8 cellular contexts compared by ENCODE assay signal in genomic region chr5:273091-273490, GRCh38. TPM values are rescaled to one million over a fixed set of nuclear protein-coding genes. Genes with fewer than 3 reads are reported as not detected.
DNase-seq lines count a peak whose midpoint lies in the region; ATAC-seq, FAIRE-seq and TF ChIP-seq lines count a peak whose summit lies in the region.
"Not testable (repeated sequence)": the region's sequence is repeated elsewhere in the genome, so short reads cannot be mapped to it uniquely, and the experiment has no call there.

No MANE protein-coding gene starts in this region.

- H3K9me3 Mint-ChIP-seq in WTC11; activated naive CD4-positive, alpha-beta T cell treated with anti-CD3 and anti-CD28 coated beads, Interleukin-2, amount 50 U/mL, for 24 hours: not testable (repeated sequence)

- H3K27me3 Mint-ChIP-seq in WTC11 (ENCODE audit: low read depth); activated naive CD4-positive, alpha-beta T cell treated with anti-CD3 and anti-CD28 coated beads, Interleukin-2, amount 50 U/mL, for 24 hours: not testable (repeated sequence)

- peak overlapping the region; percentile 59 for H3K9ac ChIP-seq in Loucy (ENCODE audit: low read depth, low read length, poor library complexity, severe bottlenecking)
- H3K9ac ChIP-seq in duodenal mucosa (ENCODE audit: low read depth in 1 of 2, low read length in 2 of 2): not testable (repeated sequence)
- peak overlapping the region; percentile 22 for H3K9ac ChIP-seq in keratinocyte (ENCODE audit: control insufficient read depth, extremely low read depth, insufficient read depth, low read length)

- TF ChIP-seq CTCF in A673 (conservative IDR thresholded peaks at IDR 0.05; ENCODE audit: low read depth, low read length); DOHH2 (IDR thresholded peaks at IDR 0.05; ENCODE audit: low read depth, low read length, poor library complexity, severe bottlenecking); Loucy (conservative IDR thresholded peaks at IDR 0.05; ENCODE audit: low read length); WTC11 (IDR thresholded peaks at IDR 0.05); keratinocyte (optimal IDR thresholded peaks at IDR 0.05 in 1 of 3, IDR thresholded peaks at IDR 0.05 in 1 of 3, conservative IDR thresholded peaks at IDR 0.05 in 1 of 3; ENCODE audit: extremely low read depth in 1 of 3, insufficient read depth in 2 of 3, low read length in 3 of 3); osteoblast (IDR thresholded peaks at IDR 0.05; ENCODE audit: extremely low read depth, low read depth, low read length): not testable (repeated sequence)

- peaks cover 32% of the 10 kb centered on the region for H3K36me3 Mint-ChIP-seq in WTC11
- H3K36me3 Mint-ChIP-seq in activated naive CD4-positive, alpha-beta T cell treated with anti-CD3 and anti-CD28 coated beads, Interleukin-2, amount 50 U/mL, for 24 hours: not testable (repeated sequence)

- H3F3A ChIP-seq in DOHH2 (ENCODE audit: control insufficient read depth, insufficient read depth): peaks cover 18% of the 10 kb centered on the region
- H3F3A ChIP-seq in Loucy (ENCODE audit: low read depth): not testable (repeated sequence)

- not testable (repeated sequence) for DNase-seq in A673 (ENCODE audit: low spot score); WTC11 (ENCODE audit: low spot score); keratinocyte (ENCODE audit: low read depth, low spot score)
- peak; percentile 62 for DNase-seq in osteoblast (ENCODE audit: insufficient read length, low spot score, missing footprints)

- not testable (repeated sequence) for H3K4me1 ChIP-seq in A673 (ENCODE audit: insufficient read depth, low read length, poor library complexity, severe bottlenecking)
- H3K4me1 ChIP-seq in DOHH2 (ENCODE audit: control insufficient read depth, low read length): peaks cover 21% of the 10 kb centered on the region
- peaks cover 39% of the 10 kb centered on the region for H3K4me1 ChIP-seq in Loucy (ENCODE audit: insufficient read depth, low read length, poor library complexity, severe bottlenecking)
- H3K4me1 ChIP-seq in duodenal mucosa (ENCODE audit: control insufficient read depth in 1 of 2, insufficient read depth in 2 of 2, low read length in 2 of 2): peaks cover 0 to 13% of the 10 kb centered on the region in 2 donors
- H3K4me1 ChIP-seq in keratinocyte (ENCODE audit: control insufficient read depth, extremely low read depth, insufficient read depth, low read length): peaks cover 11% of the 10 kb centered on the region
- peaks cover 11% of the 10 kb centered on the region for H3K4me1 ChIP-seq in osteoblast (ENCODE audit: insufficient read depth, low read length)

- dilution Hi-C loops in keratinocyte (cut with MboI; ENCODE audit: extremely low pct_ligation_motif_present, low sequenced_read_pairs): not testable (repeated sequence)

- H3K36me3 ChIP-seq in A673 (ENCODE audit: insufficient read depth, low read length, poor library complexity, severe bottlenecking) (peaks cover 28% of the 10 kb centered on the region), DOHH2 (ENCODE audit: control insufficient read depth, low read length) (peaks cover 35% of the 10 kb centered on the region), duodenal mucosa (ENCODE audit: control insufficient read depth in 1 of 2, insufficient read depth in 2 of 2, low read length in 2 of 2) (peaks cover 6 to 26% of the 10 kb centered on the region in 2 donors), osteoblast (ENCODE audit: insufficient read depth, low read length) (peaks cover 33% of the 10 kb centered on the region)
- H3K36me3 ChIP-seq in Loucy (ENCODE audit: insufficient read depth, low read length); keratinocyte (ENCODE audit: control insufficient read depth in 2 of 2, extremely low read depth in 1 of 2, insufficient read depth in 2 of 2, low read length in 2 of 2): not testable (repeated sequence)

- H3K9me1 ChIP-seq in keratinocyte (ENCODE audit: control insufficient read depth, extremely low read depth, insufficient read depth, low read length): not testable (repeated sequence)

- POLR2A ChIA-PET in A673 (lab: Charles Lee; ENCODE audit: low non-redundant PET): not testable (repeated sequence)
- POLR2A ChIA-PET in WTC11 (lab: Charles Lee): interaction anchor here (0.6 kb wide), 1 partner anchor 175 kb away, joined by 4 read pairs; no protein-coding TSS in a partner anchor

- peak overlapping the region; percentile 64 for H3K27ac Mint-ChIP-seq in WTC11
- peak overlapping the region; percentile 62 for H3K27ac Mint-ChIP-seq in activated naive CD4-positive, alpha-beta T cell treated with anti-CD3 and anti-CD28 coated beads, Interleukin-2, amount 50 U/mL, for 24 hours

- H3K4me3 Mint-ChIP-seq in WTC11: peak overlapping the region; percentile 88
- peak overlapping the region; percentile 86 for H3K4me3 Mint-ChIP-seq in activated naive CD4-positive, alpha-beta T cell treated with anti-CD3 and anti-CD28 coated beads, Interleukin-2, amount 50 U/mL, for 24 hours

- peaks cover 56% of the 10 kb centered on the region for H3K79me2 ChIP-seq in DOHH2 (ENCODE audit: control insufficient read depth, low read length)
- peaks cover 57% of the 10 kb centered on the region for H3K79me2 ChIP-seq in Loucy (ENCODE audit: insufficient read depth, low read length)
- peaks cover 45% of the 10 kb centered on the region for H3K79me2 ChIP-seq in keratinocyte (ENCODE audit: control insufficient read depth, insufficient read depth, low read length)
- peaks cover 55% of the 10 kb centered on the region for H3K79me2 ChIP-seq in osteoblast (ENCODE audit: insufficient read depth, low read length)

- BruUV-seq in A673 (replicated peaks; lab: Mats Ljungman, UMichigan): not testable (repeated sequence)

- H3K9me2 ChIP-seq in DOHH2 (replicated peaks; ENCODE audit: control insufficient read depth, low read length); Loucy (replicated peaks; ENCODE audit: low read depth, low read length): not testable (repeated sequence)

- H4K20me1 ChIP-seq in DOHH2 (ENCODE audit: control insufficient read depth, insufficient read depth, low read depth, low read length): not testable (repeated sequence)
- H4K20me1 ChIP-seq in Loucy (ENCODE audit: insufficient read depth, low read length, poor library complexity, severe bottlenecking) (peaks cover 36% of the 10 kb centered on the region), keratinocyte (ENCODE audit: control insufficient read depth, extremely low read depth, insufficient read depth, low read length) (peaks cover 10% of the 10 kb centered on the region), osteoblast (ENCODE audit: insufficient read depth, low read length) (peaks cover 20% of the 10 kb centered on the region)

- H3K4me3 ChIP-seq in A673 (ENCODE audit: low read depth, low read length, poor library complexity, severe bottlenecking) (peak overlapping the region; percentile 91), DOHH2 (ENCODE audit: low read length) (peak overlapping the region; percentile 60), Loucy (ENCODE audit: low read length, poor library complexity, severe bottlenecking) (peak overlapping the region; percentile 85), duodenal mucosa (ENCODE audit: low read depth in 1 of 2, low read length in 2 of 2) (peak overlapping the region; percentile 15 to 48), keratinocyte (ENCODE audit: control insufficient read depth in 2 of 3, extremely low read depth in 1 of 3, insufficient read depth in 2 of 3, low read depth in 1 of 3, low read length in 3 of 3) (peak overlapping the region in 2 of 3 experiments; percentile 52 to 93), osteoblast (ENCODE audit: insufficient read depth, low read length) (peak overlapping the region; percentile 87)

- H3K4me2 ChIP-seq in DOHH2 (ENCODE audit: low read length): peak overlapping the region; percentile 64
- peak overlapping the region; percentile 80 for H3K4me2 ChIP-seq in Loucy (ENCODE audit: low read depth, low read length, poor library complexity, severe bottlenecking)
- H3K4me2 ChIP-seq in keratinocyte (ENCODE audit: control insufficient read depth, extremely low read depth, insufficient read depth, low read depth, low read length): peak overlapping the region; percentile 45
- peak overlapping the region; percentile 78 for H3K4me2 ChIP-seq in osteoblast (ENCODE audit: insufficient read depth, low read length)

- not testable (repeated sequence) for ATAC-seq in WTC11

- H2AFZ ChIP-seq in Loucy (ENCODE audit: low read length); keratinocyte (ENCODE audit: control insufficient read depth, low read length); osteoblast (ENCODE audit: low read length): not testable (repeated sequence)

- H3K4me1 Mint-ChIP-seq in WTC11: peaks cover 24% of the 10 kb centered on the region
- H3K4me1 Mint-ChIP-seq in activated naive CD4-positive, alpha-beta T cell treated with anti-CD3 and anti-CD28 coated beads, Interleukin-2, amount 50 U/mL, for 24 hours: peaks cover 38% of the 10 kb centered on the region

- H3K27ac ChIP-seq in A673 (ENCODE audit: low read depth, low read length, poor library complexity, severe bottlenecking); DOHH2 (ENCODE audit: low read depth, low read length); duodenal mucosa (ENCODE audit: low read depth, low read length); keratinocyte (ENCODE audit: control insufficient read depth, insufficient read depth, low read length): not testable (repeated sequence)
- peak overlapping the region; percentile 58 for H3K27ac ChIP-seq in osteoblast (ENCODE audit: low read depth, low read length)

- CTCF ChIA-PET in A673 (lab: Charles Lee); WTC11 (lab: Charles Lee): not testable (repeated sequence)

- H3K27me3 ChIP-seq in A673 (replicated peaks; ENCODE audit: insufficient read depth, low read depth, low read length, poor library complexity); DOHH2 (ENCODE audit: control insufficient read depth, low read length); Loucy (ENCODE audit: insufficient read depth, low read length, poor library complexity, severe bottlenecking); duodenal mucosa (ENCODE audit: control insufficient read depth in 1 of 2, insufficient read depth in 2 of 2, low read length in 2 of 2); keratinocyte (ENCODE audit: control insufficient read depth, extremely low read depth, insufficient read depth, low read length); osteoblast (ENCODE audit: insufficient read depth, low read length): not testable (repeated sequence)

- intact Hi-C loops in A673 (cut with micrococcal nuclease; ENCODE audit: unreplicated experiment): not testable (repeated sequence)

- FAIRE-seq in keratinocyte (lab: Jason Lieb, UNC): not testable (repeated sequence)

- H3K9me3 ChIP-seq in A673 (ENCODE audit: low read depth, low read length, poor library complexity, severe bottlenecking); DOHH2 (ENCODE audit: control insufficient read depth, insufficient read depth, low read length); Loucy (ENCODE audit: insufficient read depth, low read depth, low read length); duodenal mucosa (ENCODE audit: control insufficient read depth in 1 of 2, low read length in 2 of 2); keratinocyte (ENCODE audit: control insufficient read depth, low read depth, low read length); osteoblast (ENCODE audit: low read depth, low read length): not testable (repeated sequence)

RNA-seq across cellular contexts. Expression of gene PDCD6, which starts 1.6 kb away (rescaled TPM):
- 93.6 and 95.5 TPM in 2 replicates for total RNA-seq in A673 (2021)
- total RNA-seq in WTC11 (2021): 80.4 to 86.8 TPM (median 83.6 TPM) in 3 replicates
- polyA plus RNA-seq in keratinocyte: 276 to 329 TPM (median 309 TPM) in 3 replicates
- 118 TPM for polyA plus RNA-seq in keratinocyte (2011; ENCODE audit: low read depth)
- 264 and 313 TPM in 2 replicates for polyA plus RNA-seq in keratinocyte (2011; cell fraction: cytosol; rRNA removed)
- polyA plus RNA-seq in keratinocyte (2011; cell fraction: nucleus; rRNA removed): 201 and 202 TPM in 2 replicates
- 192 and 230 TPM in 2 replicates for polyA plus RNA-seq in keratinocyte (2012; ENCODE audit: low replicate concordance)
- 225 to 246 TPM (median 233 TPM) in 3 replicates for polyA minus RNA-seq in keratinocyte
- 130 TPM for polyA minus RNA-seq in keratinocyte (2011; cell fraction: cytosol; rRNA and poly(A)+ RNA removed)
- polyA minus RNA-seq in keratinocyte (2011; cell fraction: nucleus; rRNA and poly(A)+ RNA removed): 51.4 and 70.7 TPM in 2 replicates
- total RNA-seq in osteoblast: 60.1 and 71.3 TPM in 2 replicates

RNA-seq across cellular contexts. Expression of gene AHRR, which starts 48.4 kb away (rescaled TPM):
- 2.0 and 2.2 TPM in 2 replicates for total RNA-seq in A673 (2021)
- 4.5 to 9.7 TPM (median 7.0 TPM) in 3 replicates for total RNA-seq in WTC11 (2021)
- 0.23 to 0.51 TPM (median 0.24 TPM) in 3 replicates for polyA plus RNA-seq in keratinocyte
- 0.40 TPM for polyA plus RNA-seq in keratinocyte (2011; ENCODE audit: low read depth)
- polyA plus RNA-seq in keratinocyte (2011; cell fraction: cytosol; rRNA removed): 0.16 and 0.26 TPM in 2 replicates
- 0.61 and 0.84 TPM in 2 replicates for polyA plus RNA-seq in keratinocyte (2011; cell fraction: nucleus; rRNA removed)
- polyA plus RNA-seq in keratinocyte (2012; ENCODE audit: low replicate concordance): 0.59 and 0.64 TPM in 2 replicates
- 0.20 to 0.59 TPM (median 0.42 TPM) in 3 replicates for polyA minus RNA-seq in keratinocyte
- 0.38 TPM for polyA minus RNA-seq in keratinocyte (2011; cell fraction: cytosol; rRNA and poly(A)+ RNA removed)
- polyA minus RNA-seq in keratinocyte (2011; cell fraction: nucleus; rRNA and poly(A)+ RNA removed): 0.32 and 2.1 TPM in 2 replicates
- 52.2 and 54.6 TPM in 2 replicates for total RNA-seq in osteoblast

RNA-seq across cellular contexts. Expression of gene SDHA, which starts 55.0 kb away (rescaled TPM):
- 132 and 135 TPM in 2 replicates for total RNA-seq in A673 (2021)
- 135 to 145 TPM (median 137 TPM) in 3 replicates for total RNA-seq in WTC11 (2021)
- polyA plus RNA-seq in keratinocyte: 118 to 179 TPM (median 178 TPM) in 3 replicates
- polyA plus RNA-seq in keratinocyte (2011; ENCODE audit: low read depth): 79.2 TPM
- polyA plus RNA-seq in keratinocyte (2011; cell fraction: cytosol; rRNA removed): 93.4 and 117 TPM in 2 replicates
- 213 and 214 TPM in 2 replicates for polyA plus RNA-seq in keratinocyte (2011; cell fraction: nucleus; rRNA removed)
- 133 and 179 TPM in 2 replicates for polyA plus RNA-seq in keratinocyte (2012; ENCODE audit: low replicate concordance)
- 232 to 318 TPM (median 239 TPM) in 3 replicates for polyA minus RNA-seq in keratinocyte
- 144 TPM for polyA minus RNA-seq in keratinocyte (2011; cell fraction: cytosol; rRNA and poly(A)+ RNA removed)
- 112 and 144 TPM in 2 replicates for polyA minus RNA-seq in keratinocyte (2011; cell fraction: nucleus; rRNA and poly(A)+ RNA removed)
- 83.6 and 84.6 TPM in 2 replicates for total RNA-seq in osteoblast

RNA-seq across cellular contexts. Expression of gene CCDC127, which starts 55.1 kb away (rescaled TPM):
- total RNA-seq in A673 (2021) (8.4 and 8.8 TPM in 2 replicates), WTC11 (2021) (5.3 to 8.4 TPM (median 6.3 TPM) in 3 replicates), osteoblast (4.3 and 6.2 TPM in 2 replicates)
- polyA plus RNA-seq in keratinocyte: 4.6 to 5.7 TPM (median 4.9 TPM) in 3 replicates
- polyA plus RNA-seq in keratinocyte (2011; ENCODE audit: low read depth): 5.7 TPM
- polyA plus RNA-seq in keratinocyte (2011; cell fraction: cytosol; rRNA removed): 4.1 TPM in 2 replicates
- polyA plus RNA-seq in keratinocyte (2011; cell fraction: nucleus; rRNA removed): 10.1 and 11.2 TPM in 2 replicates
- 3.9 and 5.3 TPM in 2 replicates for polyA plus RNA-seq in keratinocyte (2012; ENCODE audit: low replicate concordance)
- 2.8 to 4.7 TPM (median 3.9 TPM) in 3 replicates for polyA minus RNA-seq in keratinocyte
- polyA minus RNA-seq in keratinocyte (2011; cell fraction: cytosol; rRNA and poly(A)+ RNA removed): 3.6 TPM
- polyA minus RNA-seq in keratinocyte (2011; cell fraction: nucleus; rRNA and poly(A)+ RNA removed): 4.2 and 6.7 TPM in 2 replicates

Comparison
In these comparisons a context has a peak if more than half of its experiments do, and no peak if none do; other contexts are left out.
1. H3K4me3 ChIP-seq: peak in every context shown above with its lines; median percentile 91 in A673; 87 in osteoblast; 85 in Loucy; 72 in keratinocyte; 60 in DOHH2; 32 in duodenal mucosa.